ENCODE assay signal across 1 cellular context in genomic region chr1:42975561-42976225, GRCh38.
TF ChIP-seq lines count a peak whose summit lies in the region.

No MANE protein-coding gene starts in this region.

TF ChIP-seq in H1, 55 proteins besides CTCF, POLR2A, EP300 and RAD21 (continued from another document):
- TF ChIP-seq SP1 (IDR thresholded peaks at IDR 0.05; ENCODE audit: low read depth, low read length) (no peak), SRF (IDR thresholded peaks at IDR 0.05; ENCODE audit: low read depth, low read length) (no peak), JUND (IDR thresholded peaks at IDR 0.05; ENCODE audit: low read length) (no peak), RXRA (IDR thresholded peaks at IDR 0.05; ENCODE audit: insufficient read depth, low read depth, low read length) (no peak), TEAD4 (IDR thresholded peaks at IDR 0.05; ENCODE audit: low read depth, low read length) (no peak), CREB1 (IDR thresholded peaks at IDR 0.05) (no peak), CBX5 (IDR thresholded peaks at IDR 0.05; ENCODE audit: low read depth, low read length) (no peak), CTBP2 (IDR thresholded peaks at IDR 0.05; ENCODE audit: borderline replicate concordance, insufficient read depth, insufficient read length, low read length) (no peak), SUZ12 (IDR thresholded peaks at IDR 0.05; ENCODE audit: low read length) (no peak), EZH2 (IDR thresholded peaks at IDR 0.05; ENCODE audit: low read depth, low read length, severe bottlenecking) (no peak), TAF1 (IDR thresholded peaks at IDR 0.05; ENCODE audit: low read depth, low read length) (no peak), BACH1 (IDR thresholded peaks at IDR 0.05; ENCODE audit: low read length) (no peak), SIRT6 (IDR thresholded peaks at IDR 0.05; ENCODE audit: low read length) (no peak)
